ENCODE assay signal across 8 cellular contexts in the genomic region with DNA sequence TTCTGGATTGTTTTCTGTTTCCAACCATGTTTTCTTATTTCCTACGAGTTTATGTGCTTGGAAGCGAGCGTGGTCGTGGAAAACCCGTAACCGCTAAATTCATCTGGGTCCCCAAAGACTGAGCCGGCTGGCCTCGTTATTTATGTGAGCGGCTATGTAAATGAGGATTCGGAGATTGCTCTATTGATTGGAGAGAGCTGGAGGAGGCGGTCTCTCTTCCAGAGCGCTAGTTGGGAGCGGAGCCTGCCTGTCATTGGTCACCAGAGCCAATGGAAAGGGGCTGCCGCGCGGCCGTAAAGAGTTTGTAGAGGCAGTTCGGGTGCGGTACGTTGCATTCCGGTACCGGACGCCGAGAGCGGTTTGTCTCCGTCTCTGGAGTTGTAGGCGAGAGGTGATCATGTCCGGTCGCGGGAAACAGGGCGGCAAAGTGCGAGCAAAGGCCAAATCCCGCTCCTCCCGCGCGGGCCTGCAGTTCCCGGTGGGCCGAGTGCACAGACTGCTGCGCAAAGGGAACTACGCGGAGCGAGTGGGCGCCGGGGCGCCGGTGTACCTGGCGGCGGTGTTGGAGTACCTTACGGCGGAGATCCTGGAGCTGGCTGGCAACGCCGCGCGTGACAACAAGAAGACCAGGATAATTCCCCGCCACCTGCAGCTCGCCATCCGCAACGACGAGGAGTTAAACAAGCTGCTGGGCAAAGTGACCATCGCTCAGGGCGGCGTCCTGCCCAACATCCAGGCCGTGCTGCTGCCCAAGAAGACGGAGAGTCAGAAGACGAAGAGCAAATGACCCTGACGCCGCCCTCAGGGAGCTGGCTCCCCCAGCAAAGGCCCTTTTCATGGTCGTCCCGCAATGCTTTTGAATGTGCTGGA. TPM values are rescaled to one million over a fixed set of nuclear protein-coding genes. Genes with fewer than 3 reads are reported as not detected.
DNase-seq lines count a peak whose midpoint lies in the region; ATAC-seq and TF ChIP-seq lines count a peak whose summit lies in the region.

No MANE protein-coding gene starts in this region.

- ATAC-seq in GM19455 (IDR thresholded peaks at IDR 0.05; ENCODE audit: unreplicated experiment) (peak; percentile 52), T-cell (replicated peaks in 1 of 4) (peak; percentile 66 to 70 (median 68)), left ventricle myocardium superior (peak; percentile 85), upper lobe of left lung (ENCODE audit: low FRiP score in 2 of 2) (peak; percentile 89 to 93)

- H3K9me3 ChIP-seq in upper lobe of left lung = no peaks in the 10 kb centered on the region

- POLR2A ChIA-PET in T-cell (lab: Charles Lee) = interaction anchor here (0.5 to 8.3 kb wide), 11 partner anchors 9 to 694 kb away, joined by 3 to 121 read pairs (median 4); partner anchors contain the start of genes ATF7IP (in 1 of the 2), C12orf60 (in 1 of the 2) and WBP11 (in 1 of the 2)

- TF ChIP-seq EP300 in upper lobe of left lung (IDR thresholded peaks at IDR 0.05) = peak in 1 of 4 donors; percentile 76

- H3K27me3 ChIP-seq in upper lobe of left lung = no peaks in the 10 kb centered on the region

- peak overlapping the region; percentile 97 to 99 (median 99) for H3K4me3 Mint-ChIP-seq in T-cell

- peaks cover 0 to 31% (median 14%) of the 10 kb centered on the region in 4 donors for H3K4me1 ChIP-seq in upper lobe of left lung

- no peaks in the 10 kb centered on the region for H3K36me3 ChIP-seq in upper lobe of left lung

- H3K36me3 Mint-ChIP-seq in T-cell = no peaks in the 10 kb centered on the region

- peak overlapping the region; percentile 54 to 84 (median 70) for H3K4me3 ChIP-seq in upper lobe of left lung

- peak overlapping the region; percentile 96 to 98 for H3K27ac Mint-ChIP-seq in T-cell

- 0% methylated on average over 10 to 56 of the region's 69 CpGs for WGBS in upper lobe of left lung, 2 donors

- peaks cover 47 to 61% (median 54%) of the 10 kb centered on the region in 3 donors for H3K4me1 Mint-ChIP-seq in T-cell

- intact Hi-C loops in left ventricle myocardium superior (cut with micrococcal nuclease) = no loop called here
- intact Hi-C loops in posterior vena cava (cut with DNase I) = no loop called here

- peak overlapping the region; percentile 88 for H3K27ac ChIP-seq in C4-2B
- H3K27ac ChIP-seq in upper lobe of left lung = peak overlapping the region; percentile 93 to 98 (median 96)

- H3K9me3 Mint-ChIP-seq in T-cell = no peaks in the 10 kb centered on the region

- DNase-seq in HK-2 (ENCODE audit: unreplicated experiment) (peak; percentile 93), T-cell (peak; percentile 68 to 93 (median 90)), amygdala (lab: John Stamatoyannopoulos, UW) (peak in 55 of 56 donors; percentile 49 to 95 (median 87)), left ventricle myocardium superior (peak; percentile 95), posterior vena cava (ENCODE audit: low spot score) (peak; percentile 99), upper lobe of left lung (peak; percentile 93 to 97)

- CTCF ChIA-PET in T-cell (lab: Charles Lee) = interaction anchor here (0.7 to 9.8 kb wide), 8 partner anchors 10 to 536 kb away, joined by 3 to 122 read pairs (median 5); partner anchors contain the start of genes C12orf60 (in 1 of the 2) and WBP11 (in 1 of the 2)

- peak; percentile 60 to 98 (median 93) for TF ChIP-seq POLR2A in upper lobe of left lung (IDR thresholded peaks at IDR 0.05)

- TF ChIP-seq CTCF in C4-2B (conservative IDR thresholded peaks at IDR 0.05) (no peak), upper lobe of left lung (IDR thresholded peaks at IDR 0.05) (peak in 2 of 6 experiments; percentile 23 to 34)

- H3K27me3 Mint-ChIP-seq in T-cell = no peaks in the 10 kb centered on the region

RNA-seq across cellular contexts. Expression of gene WBP11, which starts 29.0 kb away (rescaled TPM):
- total RNA-seq in T-cell (100 to 1,000 TPM in 2 of 5 donors, 10 to 100 TPM in 3; 72.6 to 122 (median 80.6) TPM), left ventricle myocardium superior (51.5 TPM), posterior vena cava (10 to 100 TPM; 37.2 to 39.2 TPM), upper lobe of left lung (10 to 100 TPM; 18.2 to 45.0 (median 25.3) TPM)

RNA-seq across cellular contexts. Expression of gene C12orf60, which starts 29.2 kb away (rescaled TPM):
- total RNA-seq in T-cell (1 to 10 TPM in 2 of 5 donors, under 1 TPM in 2, not detected in 1; 0.50 to 1.4 (median 0.93) TPM), left ventricle myocardium superior (1.3 TPM), posterior vena cava (under 1 TPM; 0.62 to 0.74 TPM), upper lobe of left lung (1 to 10 TPM in 2 of 6 donors, under 1 TPM in 3, not detected in 1; 0.33 to 3.4 (median 0.94) TPM)

RNA-seq across cellular contexts. Expression of gene SMCO3, which starts 39.7 kb away (rescaled TPM):
- total RNA-seq in T-cell (not detected), left ventricle myocardium superior (0.20 TPM), posterior vena cava (1 to 10 TPM in 1 of 2 donors, under 1 TPM in 1; 0.57 to 1.4 TPM), upper lobe of left lung (1 to 10 TPM in 4 of 6 donors, under 1 TPM in 2; 0.33 to 3.1 (median 1.1) TPM)

Comparison
In these comparisons a context has a peak if more than half of its experiments do, and no peak if none do; other contexts are left out.
1. Peak in every context shown above with its lines: DNase-seq, ATAC-seq, H3K4me3 ChIP-seq and H3K27ac ChIP-seq.